In the genomic region with DNA sequence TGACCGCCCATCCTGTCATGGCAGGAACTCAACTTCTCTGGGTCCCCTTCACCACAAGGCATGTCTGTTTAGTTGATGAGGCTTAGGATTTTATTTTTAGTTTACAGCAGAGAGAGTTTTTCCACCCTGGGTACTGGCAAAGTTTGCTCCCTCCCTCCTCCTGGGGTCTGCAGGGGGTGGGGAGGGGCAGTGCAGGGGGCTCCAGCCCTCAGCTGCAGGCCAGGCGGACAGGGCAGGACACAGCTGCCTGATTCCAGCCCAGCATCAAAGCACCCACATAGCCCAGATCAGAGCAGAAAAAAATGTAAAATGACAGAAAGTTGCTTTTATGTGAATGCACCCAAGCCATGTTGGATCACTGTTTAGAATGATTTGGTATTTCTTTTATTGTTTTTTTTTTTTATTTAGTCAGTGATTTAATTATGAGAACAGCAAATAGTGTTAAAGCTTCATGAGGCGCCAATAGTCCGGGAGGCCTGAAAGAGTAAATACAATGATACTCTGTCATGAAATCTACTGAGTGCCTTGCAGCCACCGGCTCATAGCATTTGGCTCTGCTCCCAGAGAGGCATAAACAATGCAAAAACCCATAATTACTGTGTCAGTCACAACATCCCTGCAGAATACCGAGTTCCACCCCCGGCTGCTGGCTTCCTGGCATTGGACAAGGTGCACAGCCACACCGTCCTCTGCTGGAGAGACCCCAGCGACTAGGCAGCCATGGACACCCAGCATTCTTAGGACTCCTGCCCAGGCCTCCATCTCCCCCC, we compare ENCODE assay signal across 10 cellular contexts.
DNase-seq lines count a peak whose midpoint lies in the region; ATAC-seq, FAIRE-seq and TF ChIP-seq lines count a peak whose summit lies in the region.
"Had no signal": no experiment of that assay in that cellular context is flagged by ENCODE, and none has a peak within 500 bp of the region (broad histone marks: within the 10 kb centered on the region; RNA-seq: fewer than 3 reads in every experiment).

No MANE protein-coding gene starts in this region.

- 19 to 27% (median 22%) methylated on average over 9 of the region's 9 CpGs for WGBS in psoas muscle, 3 donors

- no peaks in the 10 kb centered on the region for H3K36me3 Mint-ChIP-seq in mesothelial cell of epicardium

- H3K4me1 ChIP-seq in foreskin keratinocyte (no peaks in the 10 kb centered on the region), psoas muscle (no peaks in the 10 kb centered on the region)

- peak; percentile 88 for DNase-seq in Ammon's horn (ENCODE audit: low spot score)
- DNase-seq in NCI-H1417 treated with DMSO at 0.1 percent for 48 hours (lab: John Stamatoyannopoulos, UW): peak; percentile 10
- peak; percentile 1 for DNase-seq in bronchial epithelial cell (ENCODE audit: low read depth)
- peak in 1 of 2 experiments; percentile 54 for DNase-seq in mesothelial cell of epicardium (ENCODE audit: low spot score in 2 of 2, unreplicated experiment in 2 of 2)
- DNase-seq in foreskin keratinocyte: no peak
- DNase-seq in NOMO-1 (lab: John Stamatoyannopoulos, UW; ENCODE audit: unreplicated experiment in 2 of 2): no peak
- no peak for DNase-seq in psoas muscle
- DNase-seq: stimulated activated CD4-positive, alpha-beta T cell treated with anti-CD3 and anti-CD28 coated beads, Interleukin-12 subunit alpha, Interleukin-12 subunit beta, amount 100 ng/mL, for 4 hours had no signal

- no peak for FAIRE-seq in bronchial epithelial cell (lab: Jason Lieb, UNC)

- peak overlapping the region; percentile 84 for H3K27ac Mint-ChIP-seq in mesothelial cell of epicardium
- H3K27ac Mint-ChIP-seq: activated T-helper 17 cell treated with anti-CD3 and anti-CD28 coated beads, Interleukin-2, amount 50 U/mL, for 72 hours had no signal

- no peaks in the 10 kb centered on the region for H3K27me3 ChIP-seq in bronchial epithelial cell (ENCODE audit: control insufficient read depth, insufficient read depth, low read length)
- H3K27me3 ChIP-seq in foreskin keratinocyte: no peaks in the 10 kb centered on the region
- H3K27me3 ChIP-seq in psoas muscle (ENCODE audit: insufficient read depth in 3 of 3, low read length in 2 of 3): no peaks in the 10 kb centered on the region

- TF ChIP-seq CTCF in bronchial epithelial cell (IDR thresholded peaks at IDR 0.05; ENCODE audit: insufficient read depth, low read length, severe bottlenecking): no peak
- TF ChIP-seq CTCF in mesothelial cell of epicardium (IDR thresholded peaks at IDR 0.05; ENCODE audit: unreplicated experiment): no peak
- no peak for TF ChIP-seq CTCF in foreskin keratinocyte (conservative IDR thresholded peaks at IDR 0.05)
- no peak for TF ChIP-seq CTCF in psoas muscle (IDR thresholded peaks at IDR 0.05)

- no peak overlapping the region for H3K4me3 Mint-ChIP-seq in mesothelial cell of epicardium
- H3K4me3 Mint-ChIP-seq: activated T-helper 17 cell treated with anti-CD3 and anti-CD28 coated beads, Interleukin-2, amount 50 U/mL, for 72 hours had no signal

- ATAC-seq in GM21360 (IDR thresholded peaks at IDR 0.05; ENCODE audit: unreplicated experiment): no peak
- no peak for ATAC-seq in foreskin keratinocyte
- ATAC-seq in psoas muscle: no peak
- ATAC-seq: activated T-helper 17 cell treated with anti-CD3 and anti-CD28 coated beads, Interleukin-2, amount 50 U/mL, for 72 hours had no signal

- H3K4me1 Mint-ChIP-seq in mesothelial cell of epicardium: peaks cover 55% of the 10 kb centered on the region
- H3K4me1 Mint-ChIP-seq: activated T-helper 17 cell treated with anti-CD3 and anti-CD28 coated beads, Interleukin-2, amount 50 U/mL, for 72 hours had no signal

- H3K9me3 Mint-ChIP-seq in mesothelial cell of epicardium: peaks cover 11% of the 10 kb centered on the region

- intact Hi-C loops in psoas muscle (cut with DNase I): no loop called here

- H3K27ac ChIP-seq in foreskin keratinocyte: no peak overlapping the region
- H3K27ac ChIP-seq in psoas muscle: no peak overlapping the region

- H3K4me3 ChIP-seq in bronchial epithelial cell (ENCODE audit: low read depth, low read length) (no peak overlapping the region), psoas muscle (no peak overlapping the region)

- H3K27me3 Mint-ChIP-seq in mesothelial cell of epicardium (ENCODE audit: low read depth): peaks cover 4% of the 10 kb centered on the region
- H3K27me3 Mint-ChIP-seq: activated T-helper 17 cell treated with anti-CD3 and anti-CD28 coated beads, Interleukin-2, amount 50 U/mL, for 72 hours had no signal

- no peaks in the 10 kb centered on the region for H3K9me3 ChIP-seq in psoas muscle

- no peaks in the 10 kb centered on the region for H3K36me3 ChIP-seq in bronchial epithelial cell (ENCODE audit: control insufficient read depth, insufficient read depth, low read length)
- H3K36me3 ChIP-seq in psoas muscle (ENCODE audit: insufficient read depth in 1 of 2, low read depth in 1 of 2): no peaks in the 10 kb centered on the region

Comparison
In these comparisons a context has a peak if more than half of its experiments do, and no peak if none do; other contexts are left out.
1. DNase-seq: peak in Ammon's horn (single experiment), NCI-H1417 treated with DMSO at 0.1 percent for 48 hours (single experiment) and bronchial epithelial cell (single experiment); none in foreskin keratinocyte (0 of 2), NOMO-1 (0 of 2) and psoas muscle (0 of 2).